Comparison of ENCODE assay signal across 14 cellular contexts in the genomic region with DNA sequence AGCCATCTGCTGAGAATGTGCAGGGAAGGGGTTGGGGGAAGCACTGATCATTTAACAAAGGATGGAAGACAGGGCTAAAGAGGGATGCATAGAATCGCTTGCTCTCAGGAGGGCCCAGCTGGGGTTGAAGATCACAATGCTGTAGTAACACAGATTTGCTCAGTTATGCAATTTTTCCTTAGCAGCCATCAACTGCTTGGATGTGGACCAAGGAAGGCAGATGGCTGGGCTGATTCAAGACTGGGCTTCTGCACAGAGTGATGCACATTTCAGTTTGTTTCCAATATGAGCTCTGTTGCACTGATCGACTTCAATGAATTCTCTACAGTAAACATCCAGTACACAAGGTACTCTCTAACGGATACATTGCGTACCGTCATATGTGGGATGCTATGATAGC.
DNase-seq lines count a peak whose midpoint lies in the region; ATAC-seq and TF ChIP-seq lines count a peak whose summit lies in the region.
"Had no signal": no experiment of that assay in that cellular context is flagged by ENCODE, and none has a peak within 500 bp of the region (broad histone marks: within the 10 kb centered on the region; RNA-seq: fewer than 3 reads in every experiment).

No MANE protein-coding gene starts in this region.

- no peaks in the 10 kb centered on the region for H3K27me3 ChIP-seq in CD8-positive, alpha-beta T cell (ENCODE audit: insufficient read depth, low read length)
- H3K27me3 ChIP-seq in neural progenitor cell: no peaks in the 10 kb centered on the region

- POLR2A ChIA-PET in CD8-positive, alpha-beta T cell (lab: Charles Lee): interaction anchor here (0.7 kb wide), 1 partner anchor 325 kb away, joined by 3 read pairs; no protein-coding TSS in a partner anchor

- no peak for TF ChIP-seq CTCF in CD8-positive, alpha-beta T cell (IDR thresholded peaks at IDR 0.05)
- TF ChIP-seq CTCF in neural progenitor cell (IDR thresholded peaks at IDR 0.05): no peak

- ATAC-seq in CD8-positive, alpha-beta T cell: no peak
- ATAC-seq in GM21786 (IDR thresholded peaks at IDR 0.05; ENCODE audit: unreplicated experiment): no peak
- ATAC-seq: natural killer cell treated with Interleukin-12 subunit alpha and Interleukin-12 subunit beta and Interleukin-15 and Interleukin-18, amount 100 ng/mL, for 72 hours had no signal

- peaks cover 43% of the 10 kb centered on the region for H3K4me1 Mint-ChIP-seq in CD8-positive, alpha-beta T cell (ENCODE audit: low read depth)
- peaks cover 30% of the 10 kb centered on the region for H3K4me1 Mint-ChIP-seq in neural progenitor cell

- H3K27ac Mint-ChIP-seq in CD8-positive, alpha-beta T cell: peak overlapping the region; percentile 88
- H3K27ac Mint-ChIP-seq in neural progenitor cell: peak overlapping the region; percentile 47
- H3K27ac Mint-ChIP-seq: activated naive CD4-positive, alpha-beta T cell treated with anti-CD3 and anti-CD28 coated beads, Interleukin-2, amount 50 U/mL, for 24 hours; natural killer cell treated with Interleukin-12 subunit alpha and Interleukin-12 subunit beta and Interleukin-15 and Interleukin-18, amount 100 ng/mL, for 72 hours had no signal

- H3K9me3 Mint-ChIP-seq in CD8-positive, alpha-beta T cell: no peaks in the 10 kb centered on the region
- peaks cover 23% of the 10 kb centered on the region for H3K9me3 Mint-ChIP-seq in neural progenitor cell
- H3K9me3 Mint-ChIP-seq: activated naive CD4-positive, alpha-beta T cell treated with anti-CD3 and anti-CD28 coated beads, Interleukin-2, amount 50 U/mL, for 24 hours; natural killer cell treated with Interleukin-12 subunit alpha and Interleukin-12 subunit beta and Interleukin-15 and Interleukin-18, amount 100 ng/mL, for 72 hours had no signal

- H3K4me3 Mint-ChIP-seq in CD8-positive, alpha-beta T cell: no peak overlapping the region
- no peak overlapping the region for H3K4me3 Mint-ChIP-seq in neural progenitor cell

- no peak overlapping the region for H3K4me3 ChIP-seq in CD8-positive, alpha-beta T cell (ENCODE audit: low read depth, low read length)
- H3K4me3 ChIP-seq in neural progenitor cell: no peak overlapping the region

- no peak for DNase-seq in CD8-positive, alpha-beta T cell
- peak; percentile 38 for DNase-seq in NCI-H2171 (lab: John Stamatoyannopoulos, UW)
- DNase-seq in fibroblast of gingiva (ENCODE audit: low read depth): peak; percentile 65
- DNase-seq in neural progenitor cell (ENCODE audit: low spot score): no peak
- no peak for DNase-seq in NCI-H526 treated with DMSO at 0.1 percent for 48 hours (lab: John Stamatoyannopoulos, UW)
- DNase-seq in AML-193 (lab: John Stamatoyannopoulos, UW): no peak
- DNase-seq: activated CD8-positive, alpha-beta memory T cell treated with anti-CD3 and anti-CD28 coated beads for 24 hours; COR-L47; effector CD8-positive, alpha-beta T cell; NCI-H187; SW 1271 had no signal

- CTCF ChIA-PET in CD8-positive, alpha-beta T cell (lab: Charles Lee): no interaction called here

- intact Hi-C loops in CD8-positive, alpha-beta T cell (cut with DNase I, micrococcal nuclease): loop anchor here in 1 of 2 experiments (2.0 kb wide), 1 partner anchor 20 kb away; no protein-coding TSS in a partner anchor

- H3K36me3 ChIP-seq in CD8-positive, alpha-beta T cell (ENCODE audit: insufficient read depth, low read length): no peaks in the 10 kb centered on the region
- no peaks in the 10 kb centered on the region for H3K36me3 ChIP-seq in neural progenitor cell

- peak overlapping the region; percentile 4 for H3K27ac ChIP-seq in CD8-positive, alpha-beta T cell (ENCODE audit: low read depth, low read length)
- H3K27ac ChIP-seq in neural progenitor cell: no peak overlapping the region

- no peaks in the 10 kb centered on the region for H3F3A ChIP-seq in neural progenitor cell (ENCODE audit: low read depth)

- no peaks in the 10 kb centered on the region for H3K79me2 ChIP-seq in neural progenitor cell (ENCODE audit: low read depth)

- no peak overlapping the region for H3K9ac ChIP-seq in neural progenitor cell

- no peaks in the 10 kb centered on the region for H3K27me3 Mint-ChIP-seq in CD8-positive, alpha-beta T cell (ENCODE audit: low read depth)
- H3K27me3 Mint-ChIP-seq in neural progenitor cell (ENCODE audit: insufficient read depth, low read depth): peaks cover 2% of the 10 kb centered on the region
- H3K27me3 Mint-ChIP-seq: activated naive CD4-positive, alpha-beta T cell treated with anti-CD3 and anti-CD28 coated beads, Interleukin-2, amount 50 U/mL, for 24 hours had no signal

- H3K9me3 ChIP-seq in CD8-positive, alpha-beta T cell (ENCODE audit: low read length): no peaks in the 10 kb centered on the region
- H3K9me3 ChIP-seq in neural progenitor cell (ENCODE audit: low read depth): no peaks in the 10 kb centered on the region

- no peak overlapping the region for H2AFZ ChIP-seq in neural progenitor cell (replicated peaks)

- H3K36me3 Mint-ChIP-seq in CD8-positive, alpha-beta T cell: no peaks in the 10 kb centered on the region
- no peaks in the 10 kb centered on the region for H3K36me3 Mint-ChIP-seq in neural progenitor cell
- H3K36me3 Mint-ChIP-seq: natural killer cell treated with Interleukin-12 subunit alpha and Interleukin-12 subunit beta and Interleukin-15 and Interleukin-18, amount 100 ng/mL, for 72 hours had no signal

- H3K4me2 ChIP-seq in neural progenitor cell: no peak overlapping the region

- no peaks in the 10 kb centered on the region for H4K20me1 ChIP-seq in neural progenitor cell (ENCODE audit: low read depth)

- H3K4me1 ChIP-seq in CD8-positive, alpha-beta T cell (ENCODE audit: insufficient read depth, low read length): peaks cover 33% of the 10 kb centered on the region
- H3K4me1 ChIP-seq in neural progenitor cell: peaks cover 5% of the 10 kb centered on the region

Comparison
In these comparisons a context has a peak if more than half of its experiments do, and no peak if none do; other contexts are left out.
1. DNase-seq: peak in NCI-H2171 (single experiment) and fibroblast of gingiva (single experiment); none in CD8-positive, alpha-beta T cell (0 of 7), neural progenitor cell (single experiment), NCI-H526 treated with DMSO at 0.1 percent for 48 hours (single experiment) and AML-193 (0 of 2).